In genomic region chr16:15967223-15967546, GRCh38 we compare ENCODE assay signal across 1 cellular context.
TF ChIP-seq lines count a peak whose summit lies in the region.

No MANE protein-coding gene starts in this region.

TF ChIP-seq in H1, 55 proteins besides CTCF, POLR2A, EP300 and RAD21:
- TF ChIP-seq SRF (IDR thresholded peaks at IDR 0.05; ENCODE audit: low read depth, low read length) (no peak), USF2 (IDR thresholded peaks at IDR 0.05; ENCODE audit: low read length) (no peak), TCF12 (IDR thresholded peaks at IDR 0.05; ENCODE audit: low read depth, low read length) (no peak), RXRA (IDR thresholded peaks at IDR 0.05; ENCODE audit: insufficient read depth, low read depth, low read length) (no peak)
